Comparison of ENCODE assay signal across 8 cellular contexts in genomic region chr19:11293468-11294389, GRCh38. TPM values are rescaled to one million over a fixed set of nuclear protein-coding genes. Genes with fewer than 3 reads are reported as not detected.
DNase-seq lines count a peak whose midpoint lies in the region; ATAC-seq and TF ChIP-seq lines count a peak whose summit lies in the region.

No MANE protein-coding gene starts in this region.

- H3K27me3 Mint-ChIP-seq in T-helper 17 cell: peaks cover 14% of the 10 kb centered on the region

- DNase-seq in AG08396 (ENCODE audit: low spot score) (peak; percentile 94), GM20000 (ENCODE audit: low spot score) (peak; percentile 90), NCI-H1694 (lab: John Stamatoyannopoulos, UW) (peak; percentile 55), T-helper 17 cell (peak; percentile 66 to 82 (median 69)), anterior cingulate cortex (lab: John Stamatoyannopoulos, UW) (peak in 57 of 58 donors; percentile 35 to 94 (median 83)), right cardiac atrium (peak; percentile 97 to 99 (median 99)), putamen (ENCODE audit: low spot score) (peak; percentile 82), uterus (peak; percentile 94 to 97)

- no peaks in the 10 kb centered on the region for H3K27me3 ChIP-seq in right cardiac atrium (ENCODE audit: control insufficient read depth, insufficient read depth)
- H3K27me3 ChIP-seq in uterus: no peaks in the 10 kb centered on the region

- no peaks in the 10 kb centered on the region for H3K36me3 Mint-ChIP-seq in T-helper 17 cell (ENCODE audit: low read depth)

- no peak overlapping the region for H3K27ac Mint-ChIP-seq in T-helper 17 cell

- no peaks in the 10 kb centered on the region for H3K9me3 ChIP-seq in T-helper 17 cell (ENCODE audit: control insufficient read depth, low read length, poor library complexity, severe bottlenecking)
- H3K9me3 ChIP-seq in right cardiac atrium (ENCODE audit: control insufficient read depth, low read length): no peaks in the 10 kb centered on the region
- H3K9me3 ChIP-seq in uterus: no peaks in the 10 kb centered on the region

- peaks cover 6% of the 10 kb centered on the region for H3K4me1 Mint-ChIP-seq in T-helper 17 cell

- peaks cover 2% of the 10 kb centered on the region for H3K4me1 ChIP-seq in right cardiac atrium (ENCODE audit: control insufficient read depth, insufficient read depth, low read length)
- H3K4me1 ChIP-seq in uterus: no peaks in the 10 kb centered on the region

- peak overlapping the region; percentile 77 for H3K27ac ChIP-seq in right cardiac atrium (ENCODE audit: low read length)
- peak overlapping the region; percentile 35 to 69 for H3K27ac ChIP-seq in uterus

- H3K36me3 ChIP-seq in uterus: no peaks in the 10 kb centered on the region

- peak overlapping the region; percentile 74 for H3K4me3 Mint-ChIP-seq in T-helper 17 cell

- ATAC-seq in T-helper 17 cell: peak; percentile 96
- peak; percentile 97 for ATAC-seq in right cardiac atrium

- 4% methylated on average over 41 of the region's 41 CpGs for WGBS in right cardiac atrium

- intact Hi-C loops in right cardiac atrium (cut with DNase I) (loop anchor here in 3 of 4 donors (5.0 to 10.0 kb wide), 2 partner anchors 151 to 154 kb away; no protein-coding TSS in a partner anchor), uterus (cut with DNase I; ENCODE audit: low total_unique reads) (loop anchor here (10.0 kb wide), 2 partner anchors 61 to 211 kb away; partner anchors contain the start of genes PLPPR2 and ZNF653)

- TF ChIP-seq CTCF in GM20000 (IDR thresholded peaks at IDR 0.05; ENCODE audit: extremely low read depth, missing control alignments): peak; percentile 98
- TF ChIP-seq CTCF in uterus (IDR thresholded peaks at IDR 0.05): peak; percentile 99

- TF ChIP-seq POLR2A in uterus (IDR thresholded peaks at IDR 0.05): peak in 1 of 2 donors; percentile 27

- H3K4me3 ChIP-seq in right cardiac atrium (ENCODE audit: low read length): peak overlapping the region; percentile 21
- H3K4me3 ChIP-seq in uterus: peak overlapping the region in 1 of 2 donors; percentile 23

RNA-seq across cellular contexts. Expression of gene TSPAN16, which starts 2.2 kb away (rescaled TPM):
- total RNA-seq in T-helper 17 cell (not detected), right cardiac atrium (not detected), uterus (not detected)
- not detected for polyA plus RNA-seq in right cardiac atrium

RNA-seq across cellular contexts. Expression of gene DOCK6, which starts 31.4 kb away (rescaled TPM):
- 1 to 10 TPM in 1 of 2 donors, under 1 TPM in 1; 0.62 to 6.1 TPM for total RNA-seq in T-helper 17 cell
- 10 to 100 TPM; 35.0 to 68.5 (median 36.3) TPM for total RNA-seq in right cardiac atrium
- 23.8 TPM for polyA plus RNA-seq in right cardiac atrium
- 10 to 100 TPM; 13.5 to 89.4 (median 38.6) TPM for total RNA-seq in uterus

RNA-seq across cellular contexts. Expression of gene RAB3D, which starts 45.7 kb away (rescaled TPM):
- total RNA-seq in T-helper 17 cell: 1 to 10 TPM; 6.7 to 7.7 TPM
- total RNA-seq in right cardiac atrium: 10 to 100 TPM; 12.2 to 12.7 (median 12.3) TPM
- 4.1 TPM for polyA plus RNA-seq in right cardiac atrium
- total RNA-seq in uterus: 10 to 100 TPM; 14.3 to 61.6 (median 25.7) TPM

RNA-seq across cellular contexts. Expression of gene TMEM205, which starts 52.3 kb away (rescaled TPM):
- 10 to 100 TPM; 15.3 to 21.9 TPM for total RNA-seq in T-helper 17 cell
- 100 to 1,000 TPM in 2 of 4 donors, 10 to 100 TPM in 2; 92.9 to 105 (median 98.1) TPM for total RNA-seq in right cardiac atrium
- 149 TPM for polyA plus RNA-seq in right cardiac atrium
- total RNA-seq in uterus: 100 to 1,000 TPM in 1 of 4 donors, 10 to 100 TPM in 3; 41.2 to 117 (median 77.4) TPM

RNA-seq across cellular contexts. Expression of gene CCDC159, which starts 52.6 kb away (rescaled TPM):
- total RNA-seq in T-helper 17 cell: 10 to 100 TPM; 55.8 to 64.1 TPM
- 10 to 100 TPM; 16.7 to 26.5 (median 24.9) TPM for total RNA-seq in right cardiac atrium
- 34.2 TPM for polyA plus RNA-seq in right cardiac atrium
- total RNA-seq in uterus: 10 to 100 TPM in 3 of 4 donors, 1 to 10 TPM in 1; 1.2 to 46.2 (median 16.4) TPM
